Comparison of ENCODE assay signal across 8 cellular contexts in the genomic region with DNA sequence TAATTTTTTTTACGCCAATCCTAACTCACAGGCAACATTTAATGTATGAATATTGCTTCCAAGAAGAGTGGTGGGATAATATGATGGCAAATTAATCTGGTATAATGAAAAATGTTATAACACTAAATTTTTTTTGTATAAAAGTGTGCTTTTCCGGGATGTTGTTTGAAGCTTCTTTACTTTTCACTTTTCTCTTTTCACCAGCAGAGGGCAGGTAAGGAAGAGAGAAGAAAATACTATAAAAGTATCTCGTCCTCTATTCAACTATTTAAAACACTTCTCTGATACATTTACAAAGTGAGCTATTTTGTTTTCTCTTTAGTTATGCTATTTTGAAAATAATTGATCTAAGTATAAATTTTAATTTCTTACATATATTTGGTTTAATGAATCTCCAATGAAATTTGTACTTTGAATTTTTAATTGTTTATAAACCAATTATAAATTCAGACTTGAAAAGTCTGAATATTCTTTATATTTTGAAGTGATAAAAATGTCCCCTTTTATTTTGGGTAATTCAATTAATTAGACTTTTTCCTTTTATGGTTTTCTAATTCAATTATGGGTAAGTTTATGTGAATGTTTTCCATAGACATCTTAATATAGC. TPM values are rescaled to one million over a fixed set of nuclear protein-coding genes. Genes with fewer than 3 reads are reported as not detected.
DNase-seq lines count a peak whose midpoint lies in the region; ATAC-seq and TF ChIP-seq lines count a peak whose summit lies in the region.

No MANE protein-coding gene starts in this region.

- H3K9me3 ChIP-seq in OCI-LY1 (ENCODE audit: low read length) (no peaks in the 10 kb centered on the region), esophagus squamous epithelium (no peaks in the 10 kb centered on the region), spleen (peaks cover 0 to 7% (median 0%) of the 10 kb centered on the region in 8 donors)

- H3K4me2 ChIP-seq in OCI-LY1 (ENCODE audit: low read length), result no peak overlapping the region

- H3K4me3 Mint-ChIP-seq in HFFc6, result no peak overlapping the region

- no peaks in the 10 kb centered on the region for H3K4me1 Mint-ChIP-seq in HFFc6 (ENCODE audit: low read depth)

- no peak overlapping the region for H3K9ac ChIP-seq in OCI-LY1 (ENCODE audit: low read length)

- intact Hi-C loops in esophagus squamous epithelium (cut with DNase I) (no loop called here), spleen (cut with DNase I; ENCODE audit: low total_unique reads) (no loop called here)

- no peak overlapping the region for H3K27ac Mint-ChIP-seq in HFFc6

- H3K4me1 ChIP-seq in OCI-LY1 (ENCODE audit: insufficient read depth, low read length, severe bottlenecking) (no peaks in the 10 kb centered on the region), esophagus squamous epithelium (no peaks in the 10 kb centered on the region), spleen (no peaks in the 10 kb centered on the region)

- WGBS in esophagus squamous epithelium, 2 donors, result 30 to 36% methylated on average over 3 of the region's 3 CpGs
- 39 to 47% (median 40%) methylated on average over 3 of the region's 3 CpGs for WGBS in spleen, 5 donors

- H4K20me1 ChIP-seq in OCI-LY1 (ENCODE audit: insufficient read depth, low read length), result no peaks in the 10 kb centered on the region

- H3K79me2 ChIP-seq in OCI-LY1 (ENCODE audit: insufficient read depth, low read length), result no peaks in the 10 kb centered on the region

- ATAC-seq in GM19324 (IDR thresholded peaks at IDR 0.05; ENCODE audit: low FRiP score, unreplicated experiment), result no peak
- no peak for ATAC-seq in HG03439 (IDR thresholded peaks at IDR 0.05; ENCODE audit: unreplicated experiment)

- H3K4me3 ChIP-seq in OCI-LY1 (ENCODE audit: low read depth, low read length, poor library complexity, severe bottlenecking), result no peak overlapping the region
- no peak overlapping the region for H3K4me3 ChIP-seq in esophagus squamous epithelium
- no peak overlapping the region for H3K4me3 ChIP-seq in spleen

- no peak overlapping the region for H2AFZ ChIP-seq in OCI-LY1 (ENCODE audit: low read length)

- H3K9me3 Mint-ChIP-seq in HFFc6, result no peaks in the 10 kb centered on the region

- H3K36me3 Mint-ChIP-seq in HFFc6 (ENCODE audit: low read depth), result no peaks in the 10 kb centered on the region

- H3K27ac ChIP-seq in OCI-LY1 (ENCODE audit: low read depth, low read length, poor library complexity, severe bottlenecking) (no peak overlapping the region), esophagus squamous epithelium (no peak overlapping the region), spleen (no peak overlapping the region)

- no peaks in the 10 kb centered on the region for H3K36me3 ChIP-seq in OCI-LY1 (ENCODE audit: insufficient read depth, low read length)
- H3K36me3 ChIP-seq in esophagus squamous epithelium, result no peaks in the 10 kb centered on the region
- no peaks in the 10 kb centered on the region for H3K36me3 ChIP-seq in spleen

- no peaks in the 10 kb centered on the region for H3F3A ChIP-seq in OCI-LY1 (ENCODE audit: insufficient read depth, low read length)

- peak; percentile 84 for TF ChIP-seq CTCF in HFFc6 (IDR thresholded peaks at IDR 0.05)
- TF ChIP-seq CTCF in OCI-LY1 (IDR thresholded peaks at IDR 0.05; ENCODE audit: low read length), result peak; percentile 68
- TF ChIP-seq CTCF in esophagus squamous epithelium (IDR thresholded peaks at IDR 0.05), result peak in 5 of 6 experiments; percentile 40 to 67 (median 50)
- TF ChIP-seq CTCF in spleen (IDR thresholded peaks at IDR 0.05 in 8 of 11, conservative IDR thresholded peaks at IDR 0.05 in 3 of 11), result peak in 6 of 11 experiments; percentile 13 to 44 (median 29)

- CTCF ChIA-PET in HEK293T (lab: Yijun Ruan, JAX), result interaction anchor here (0.6 to 1.0 kb wide), 3 partner anchors 232 to 1869 kb away, joined by 3 to 4 read pairs (median 3); no protein-coding TSS in a partner anchor

- H3K9me2 ChIP-seq in OCI-LY1 (ENCODE audit: low read depth, low read length), result no peaks in the 10 kb centered on the region

- POLR2A ChIA-PET in HEK293T (lab: Yijun Ruan, JAX), result no interaction called here

- no peaks in the 10 kb centered on the region for H3K27me3 Mint-ChIP-seq in HFFc6 (ENCODE audit: insufficient read depth)

- DNase-seq in COR-L47 (lab: John Stamatoyannopoulos, UW), result peak; percentile 0
- DNase-seq in HFFc6, result peak; percentile 3
- no peak for DNase-seq in esophagus squamous epithelium (lab: John Stamatoyannopoulos, UW)
- DNase-seq in spleen, result no peak
- DNase-seq in HEK293T (ENCODE audit: extremely low spot score), result no peak

- H3K27me3 ChIP-seq in OCI-LY1 (ENCODE audit: insufficient read depth, low read length), result no peaks in the 10 kb centered on the region
- no peaks in the 10 kb centered on the region for H3K27me3 ChIP-seq in esophagus squamous epithelium
- no peaks in the 10 kb centered on the region for H3K27me3 ChIP-seq in spleen (replicated peaks in 1 of 7)

- TF ChIP-seq POLR2A in esophagus squamous epithelium (IDR thresholded peaks at IDR 0.05) (no peak), spleen (IDR thresholded peaks at IDR 0.05) (no peak)

TF ChIP-seq in HEK293T, 16 proteins besides CTCF, POLR2A, EP300 and RAD21:
- TF ChIP-seq ZNF384 (IDR thresholded peaks at IDR 0.05) (no peak), SP1 (IDR thresholded peaks at IDR 0.05) (no peak), BHLHE40 (IDR thresholded peaks at IDR 0.05; ENCODE audit: borderline replicate concordance) (no peak), FOXA1 (IDR thresholded peaks at IDR 0.05) (no peak), CTBP1 (IDR thresholded peaks at IDR 0.05; ENCODE audit: borderline replicate concordance) (no peak), L3MBTL2 (conservative IDR thresholded peaks at IDR 0.05) (no peak), FOXM1 (IDR thresholded peaks at IDR 0.05; ENCODE audit: borderline replicate concordance) (no peak), ARNT (IDR thresholded peaks at IDR 0.05) (no peak), ELF4 (IDR thresholded peaks at IDR 0.05) (no peak), HDGF (IDR thresholded peaks at IDR 0.05; ENCODE audit: borderline replicate concordance) (no peak)

RNA-seq across cellular contexts. Expression of a gene that starts 20.7 kb away (rescaled TPM):
- not detected for total RNA-seq in HFFc6 (2021; fragmentation: NEBNext Ultra II Directional; extraction: Animal tissue kit (Norgen Biotek cat#: 25700))
- total RNA-seq in esophagus squamous epithelium (1 to 10 TPM in 1 of 4 donors, under 1 TPM in 2, not detected in 1; 0.38 to 2.1 (median 0.99) TPM), spleen (under 1 TPM in 2 of 7 donors, not detected in 5; 0.06 to 0.27 TPM)
- polyA plus RNA-seq in spleen, result under 1 TPM in 2 of 3 donors, not detected in 1; 0.02 to 0.03 TPM

RNA-seq across cellular contexts. Expression of a gene that starts 31.8 kb away (rescaled TPM):
- total RNA-seq in HFFc6 (2021; fragmentation: NEBNext Ultra II Directional; extraction: Animal tissue kit (Norgen Biotek cat#: 25700)), result not detected
- not detected for total RNA-seq in esophagus squamous epithelium
- total RNA-seq in spleen, result not detected
- polyA plus RNA-seq in spleen, result not detected

Comparison
In these comparisons a context has a peak if more than half of its experiments do, and no peak if none do; other contexts are left out.
1. DNase-seq: peak in COR-L47 (single experiment) and HFFc6 (single experiment); none in esophagus squamous epithelium (single experiment), spleen (single experiment) and HEK293T (single experiment).
2. CTCF ChIP-seq: peak in every context shown above with its lines; median percentile 84 in HFFc6; 68 in OCI-LY1; 50 in esophagus squamous epithelium; 29 in spleen.